1 cellular context compared by ENCODE assay signal in the genomic region with DNA sequence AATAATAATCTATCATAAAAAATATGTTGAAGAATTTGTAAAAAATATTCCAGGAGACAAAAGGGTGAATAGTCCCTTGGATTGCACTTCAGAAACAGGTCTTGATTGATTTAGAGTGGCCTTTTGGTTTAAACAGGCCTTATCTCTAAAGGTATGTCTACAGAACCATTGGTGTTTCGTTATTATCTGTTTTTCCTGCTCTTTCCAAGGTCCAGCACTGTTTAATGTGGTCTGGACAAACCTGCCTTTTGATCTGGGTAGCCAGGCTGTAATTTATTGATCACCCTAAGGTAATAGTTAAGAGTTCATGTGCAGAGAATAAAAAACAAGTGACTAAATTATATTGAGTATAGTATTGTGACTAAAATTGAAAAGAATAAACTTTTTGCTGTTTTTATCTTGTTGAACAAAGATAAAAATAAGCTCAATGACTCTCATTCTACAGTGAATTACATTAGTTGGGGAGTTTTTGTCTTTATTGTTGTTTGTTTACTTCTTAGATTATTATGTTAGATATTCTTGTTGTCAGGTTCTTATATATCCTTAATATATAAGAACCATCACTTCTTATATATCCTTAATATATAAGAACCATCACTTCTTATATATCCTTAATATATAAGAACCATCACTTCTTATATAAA.
A peak's percentile ranks its signal among the peaks of the same experiment; 100 is the strongest.
TF ChIP-seq lines count a peak whose summit lies in the region.

No MANE protein-coding gene starts in this region.

TF ChIP-seq in HepG2, 621 proteins besides CTCF, POLR2A, EP300 and RAD21 (continued from another document and continues in another):
- TF ChIP-seq NR2C2 (CRISPR knock-in tag; IDR thresholded peaks at IDR 0.05; ENCODE audit: borderline replicate concordance) (0 out of 2 replicates have a peak, but pooled peaks have one; percentile 31), ZNF766 (CRISPR knock-in tag; IDR thresholded peaks at IDR 0.05; ENCODE audit: borderline replicate concordance) (no peak), ZBTB20 (CRISPR knock-in tag; IDR thresholded peaks at IDR 0.05; ENCODE audit: borderline replicate concordance, low read depth) (peak; percentile 91; the same call in 1 of the 2 replicates), TOPORS (CRISPR knock-in tag; IDR thresholded peaks at IDR 0.05) (no peak), ZNF740 (CRISPR knock-in tag; IDR thresholded peaks at IDR 0.05) (no peak; the same call in 1 of the 2 replicates), REXO4 (CRISPR knock-in tag; IDR thresholded peaks at IDR 0.05; ENCODE audit: borderline replicate concordance) (no peak), ZNF282 (IDR thresholded peaks at IDR 0.05; ENCODE audit: partially characterized antibody) (no peak), DMAP1 (CRISPR knock-in tag; IDR thresholded peaks at IDR 0.05) (no peak), TRIM22 (IDR thresholded peaks at IDR 0.05) (no peak), ATRX (CRISPR knock-in tag; IDR thresholded peaks at IDR 0.05; ENCODE audit: borderline replicate concordance) (no peak), SNAI1 (CRISPR knock-in tag; IDR thresholded peaks at IDR 0.05; ENCODE audit: borderline replicate concordance) (no peak), ZNF530 (CRISPR knock-in tag; IDR thresholded peaks at IDR 0.05; ENCODE audit: low read depth) (no peak), ZNF788 (CRISPR knock-in tag; IDR thresholded peaks at IDR 0.05; ENCODE audit: borderline replicate concordance) (no peak), EZH2 (conservative IDR thresholded peaks at IDR 0.05; ENCODE audit: low read depth, low read length) (no peak), CHD2 (IDR thresholded peaks at IDR 0.05; ENCODE audit: low read depth, low read length) (no peak), TCF12 (IDR thresholded peaks at IDR 0.05) (no peak), TCF12 (CRISPR knock-in tag; IDR thresholded peaks at IDR 0.05) (peak; percentile 92; the same call in 1 of the 2 replicates), ZNF556 (CRISPR knock-in tag; IDR thresholded peaks at IDR 0.05; ENCODE audit: borderline replicate concordance) (no peak; the same call in 1 of the 2 replicates), BCLAF1 (IDR thresholded peaks at IDR 0.05) (no peak), SMAD3 (CRISPR knock-in tag; IDR thresholded peaks at IDR 0.05) (peak; percentile 52; the same call in 1 of the 2 replicates), U2AF2 (IDR thresholded peaks at IDR 0.05; ENCODE audit: low read depth, low read length) (no peak), ZNF234 (CRISPR knock-in tag; conservative IDR thresholded peaks at IDR 0.05) (no peak), HBP1 (CRISPR knock-in tag; IDR thresholded peaks at IDR 0.05; ENCODE audit: low read depth) (no peak), ZNF253 (CRISPR knock-in tag; IDR thresholded peaks at IDR 0.05; ENCODE audit: borderline replicate concordance) (no peak), ZNF549 (CRISPR knock-in tag; IDR thresholded peaks at IDR 0.05) (no peak), ZMYM3 (CRISPR knock-in tag; IDR thresholded peaks at IDR 0.05) (no peak), ZNF616 (CRISPR knock-in tag; IDR thresholded peaks at IDR 0.05; ENCODE audit: low read depth) (no peak), HMG20A (CRISPR knock-in tag; IDR thresholded peaks at IDR 0.05; ENCODE audit: borderline replicate concordance) (peak; percentile 97), SAP130 (CRISPR knock-in tag; IDR thresholded peaks at IDR 0.05; ENCODE audit: low read depth) (peak; percentile 70), ZNF691 (CRISPR knock-in tag; IDR thresholded peaks at IDR 0.05; ENCODE audit: borderline replicate concordance, low read depth) (no peak), ZNF367 (CRISPR knock-in tag; IDR thresholded peaks at IDR 0.05; ENCODE audit: borderline replicate concordance) (no peak; the same call in 1 of the 2 replicates), NCOA2 (CRISPR knock-in tag; IDR thresholded peaks at IDR 0.05) (peak; percentile 99), ZNF431 (CRISPR knock-in tag; IDR thresholded peaks at IDR 0.05; ENCODE audit: borderline replicate concordance, low read depth) (no peak; the same call in 1 of the 2 replicates), LBX2 (CRISPR knock-in tag; IDR thresholded peaks at IDR 0.05; ENCODE audit: borderline replicate concordance) (no peak), LCORL (IDR thresholded peaks at IDR 0.05) (no peak), LCORL (CRISPR knock-in tag; IDR thresholded peaks at IDR 0.05) (0 out of 2 replicates have a peak, but pooled peaks have one; percentile 61), ZBTB7A (CRISPR knock-in tag; IDR thresholded peaks at IDR 0.05) (no peak), TRIM24 (CRISPR knock-in tag; IDR thresholded peaks at IDR 0.05) (no peak)
- TF ChIP-seq, protein P1, sequence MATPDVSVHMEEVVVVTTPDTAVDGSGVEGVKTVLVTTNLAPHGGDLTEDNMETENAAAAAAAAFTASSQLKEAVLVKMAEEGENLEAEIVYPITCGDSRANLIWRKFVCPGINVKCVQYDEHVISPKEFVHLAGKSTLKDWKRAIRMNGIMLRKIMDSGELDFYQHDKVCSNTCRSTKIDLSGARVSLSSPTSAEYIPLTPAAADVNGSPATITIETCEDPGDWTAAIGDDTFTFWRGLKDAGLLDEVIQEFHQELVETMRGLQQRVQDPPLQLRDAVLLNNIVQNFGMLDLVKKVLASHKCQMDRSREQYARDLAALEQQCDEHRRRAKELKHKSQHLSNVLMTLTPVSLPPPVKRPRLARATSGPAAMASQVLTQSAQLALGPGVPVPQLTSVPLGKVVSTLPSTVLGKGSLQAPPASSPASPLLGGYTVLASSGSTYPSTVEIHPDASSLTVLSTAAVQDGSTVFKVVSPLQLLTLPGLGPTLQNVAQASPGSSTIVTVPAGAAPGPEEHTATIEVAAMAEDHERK (CRISPR knock-in tag; IDR thresholded peaks at IDR 0.05; ENCODE audit: low read depth), result no peak
- TF ChIP-seq, protein P2, sequence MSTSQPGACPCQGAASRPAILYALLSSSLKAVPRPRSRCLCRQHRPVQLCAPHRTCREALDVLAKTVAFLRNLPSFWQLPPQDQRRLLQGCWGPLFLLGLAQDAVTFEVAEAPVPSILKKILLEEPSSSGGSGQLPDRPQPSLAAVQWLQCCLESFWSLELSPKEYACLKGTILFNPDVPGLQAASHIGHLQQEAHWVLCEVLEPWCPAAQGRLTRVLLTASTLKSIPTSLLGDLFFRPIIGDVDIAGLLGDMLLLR (CRISPR knock-in tag; IDR thresholded peaks at IDR 0.05), result no peak
- TF ChIP-seq, protein P3, sequence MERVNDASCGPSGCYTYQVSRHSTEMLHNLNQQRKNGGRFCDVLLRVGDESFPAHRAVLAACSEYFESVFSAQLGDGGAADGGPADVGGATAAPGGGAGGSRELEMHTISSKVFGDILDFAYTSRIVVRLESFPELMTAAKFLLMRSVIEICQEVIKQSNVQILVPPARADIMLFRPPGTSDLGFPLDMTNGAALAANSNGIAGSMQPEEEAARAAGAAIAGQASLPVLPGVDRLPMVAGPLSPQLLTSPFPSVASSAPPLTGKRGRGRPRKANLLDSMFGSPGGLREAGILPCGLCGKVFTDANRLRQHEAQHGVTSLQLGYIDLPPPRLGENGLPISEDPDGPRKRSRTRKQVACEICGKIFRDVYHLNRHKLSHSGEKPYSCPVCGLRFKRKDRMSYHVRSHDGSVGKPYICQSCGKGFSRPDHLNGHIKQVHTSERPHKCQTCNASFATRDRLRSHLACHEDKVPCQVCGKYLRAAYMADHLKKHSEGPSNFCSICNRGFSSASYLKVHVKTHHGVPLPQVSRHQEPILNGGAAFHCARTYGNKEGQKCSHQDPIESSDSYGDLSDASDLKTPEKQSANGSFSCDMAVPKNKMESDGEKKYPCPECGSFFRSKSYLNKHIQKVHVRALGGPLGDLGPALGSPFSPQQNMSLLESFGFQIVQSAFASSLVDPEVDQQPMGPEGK (CRISPR knock-in tag; IDR thresholded peaks at IDR 0.05), result peak; percentile 65; the same call in 1 of the 2 replicates
- TF ChIP-seq, protein P4, sequence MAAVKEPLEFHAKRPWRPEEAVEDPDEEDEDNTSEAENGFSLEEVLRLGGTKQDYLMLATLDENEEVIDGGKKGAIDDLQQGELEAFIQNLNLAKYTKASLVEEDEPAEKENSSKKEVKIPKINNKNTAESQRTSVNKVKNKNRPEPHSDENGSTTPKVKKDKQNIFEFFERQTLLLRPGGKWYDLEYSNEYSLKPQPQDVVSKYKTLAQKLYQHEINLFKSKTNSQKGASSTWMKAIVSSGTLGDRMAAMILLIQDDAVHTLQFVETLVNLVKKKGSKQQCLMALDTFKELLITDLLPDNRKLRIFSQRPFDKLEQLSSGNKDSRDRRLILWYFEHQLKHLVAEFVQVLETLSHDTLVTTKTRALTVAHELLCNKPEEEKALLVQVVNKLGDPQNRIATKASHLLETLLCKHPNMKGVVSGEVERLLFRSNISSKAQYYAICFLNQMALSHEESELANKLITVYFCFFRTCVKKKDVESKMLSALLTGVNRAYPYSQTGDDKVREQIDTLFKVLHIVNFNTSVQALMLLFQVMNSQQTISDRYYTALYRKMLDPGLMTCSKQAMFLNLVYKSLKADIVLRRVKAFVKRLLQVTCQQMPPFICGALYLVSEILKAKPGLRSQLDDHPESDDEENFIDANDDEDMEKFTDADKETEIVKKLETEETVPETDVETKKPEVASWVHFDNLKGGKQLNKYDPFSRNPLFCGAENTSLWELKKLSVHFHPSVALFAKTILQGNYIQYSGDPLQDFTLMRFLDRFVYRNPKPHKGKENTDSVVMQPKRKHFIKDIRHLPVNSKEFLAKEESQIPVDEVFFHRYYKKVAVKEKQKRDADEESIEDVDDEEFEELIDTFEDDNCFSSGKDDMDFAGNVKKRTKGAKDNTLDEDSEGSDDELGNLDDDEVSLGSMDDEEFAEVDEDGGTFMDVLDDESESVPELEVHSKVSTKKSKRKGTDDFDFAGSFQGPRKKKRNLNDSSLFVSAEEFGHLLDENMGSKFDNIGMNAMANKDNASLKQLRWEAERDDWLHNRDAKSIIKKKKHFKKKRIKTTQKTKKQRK (IDR thresholded peaks at IDR 0.05; ENCODE audit: low read length), result no peak
- TF ChIP-seq, protein P5, sequence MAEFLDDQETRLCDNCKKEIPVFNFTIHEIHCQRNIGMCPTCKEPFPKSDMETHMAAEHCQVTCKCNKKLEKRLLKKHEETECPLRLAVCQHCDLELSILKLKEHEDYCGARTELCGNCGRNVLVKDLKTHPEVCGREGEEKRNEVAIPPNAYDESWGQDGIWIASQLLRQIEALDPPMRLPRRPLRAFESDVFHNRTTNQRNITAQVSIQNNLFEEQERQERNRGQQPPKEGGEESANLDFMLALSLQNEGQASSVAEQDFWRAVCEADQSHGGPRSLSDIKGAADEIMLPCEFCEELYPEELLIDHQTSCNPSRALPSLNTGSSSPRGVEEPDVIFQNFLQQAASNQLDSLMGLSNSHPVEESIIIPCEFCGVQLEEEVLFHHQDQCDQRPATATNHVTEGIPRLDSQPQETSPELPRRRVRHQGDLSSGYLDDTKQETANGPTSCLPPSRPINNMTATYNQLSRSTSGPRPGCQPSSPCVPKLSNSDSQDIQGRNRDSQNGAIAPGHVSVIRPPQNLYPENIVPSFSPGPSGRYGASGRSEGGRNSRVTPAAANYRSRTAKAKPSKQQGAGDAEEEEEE (CRISPR knock-in tag; IDR thresholded peaks at IDR 0.05; ENCODE audit: borderline replicate concordance), result no peak
